ENCODE assay signal across 20 cellular contexts in the genomic region with DNA sequence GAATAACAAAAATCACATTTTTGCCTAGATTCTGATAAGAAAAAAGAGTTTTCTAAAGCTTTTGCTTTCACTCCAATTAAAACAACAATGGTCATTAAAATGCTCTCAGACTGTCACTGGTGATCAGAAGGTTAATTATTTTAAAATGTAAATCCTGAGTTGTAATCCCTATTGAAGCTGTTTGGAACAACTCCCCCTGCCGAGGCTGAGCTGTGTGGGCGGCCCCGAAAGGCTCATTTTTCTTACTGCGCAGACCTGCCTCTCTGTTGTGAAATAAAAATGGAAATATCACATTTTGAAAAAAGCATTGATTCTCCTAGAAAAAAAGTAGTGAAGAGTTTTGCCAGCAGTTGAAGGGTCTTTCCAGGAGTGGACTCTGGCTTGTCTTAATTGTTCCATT.
DNase-seq lines count a peak whose midpoint lies in the region; ATAC-seq and TF ChIP-seq lines count a peak whose summit lies in the region.
"Had no signal": no experiment of that assay in that cellular context is flagged by ENCODE, and none has a peak within 500 bp of the region (broad histone marks: within the 10 kb centered on the region; RNA-seq: fewer than 3 reads in every experiment).

No MANE protein-coding gene starts in this region.

- no peak for ATAC-seq in HG03025 (IDR thresholded peaks at IDR 0.05; ENCODE audit: low FRiP score, unreplicated experiment)
- ATAC-seq: CD8-positive, alpha-beta T cell had no signal

- BruUV-seq in Calu3 (replicated peaks; lab: Mats Ljungman, UMichigan) = no TSS peak

- H3K27me3 Mint-ChIP-seq in type B pancreatic cell (peaks cover 61% of the 10 kb centered on the region), Calu3 (ENCODE audit: unreplicated experiment) (no peaks in the 10 kb centered on the region)

- no peak overlapping the region for H3K27ac Mint-ChIP-seq in type B pancreatic cell
- no peak overlapping the region for H3K27ac Mint-ChIP-seq in Calu3 (ENCODE audit: unreplicated experiment)
- H3K27ac Mint-ChIP-seq: CD8-positive, alpha-beta T cell had no signal

- intact Hi-C loops in Calu3 (cut with micrococcal nuclease; ENCODE audit: unreplicated experiment) = no loop called here

- CTCF ChIA-PET in Calu3 (lab: Charles Lee) = no interaction called here

- peaks cover 61% of the 10 kb centered on the region for H3K4me1 Mint-ChIP-seq in type B pancreatic cell (ENCODE audit: unreplicated experiment)
- no peaks in the 10 kb centered on the region for H3K4me1 Mint-ChIP-seq in Calu3 (ENCODE audit: low read depth, unreplicated experiment)

- H3K36me3 Mint-ChIP-seq in type B pancreatic cell (no peaks in the 10 kb centered on the region), Calu3 (ENCODE audit: insufficient read depth, unreplicated experiment) (no peaks in the 10 kb centered on the region)
- H3K36me3 Mint-ChIP-seq: CD8-positive, alpha-beta T cell had no signal

- H3K4me3 Mint-ChIP-seq in type B pancreatic cell (peak overlapping the region; percentile 39), Calu3 (ENCODE audit: low read depth, unreplicated experiment) (no peak overlapping the region)
- H3K4me3 Mint-ChIP-seq: CD8-positive, alpha-beta T cell had no signal

- no peak for TF ChIP-seq CTCF in type B pancreatic cell (conservative IDR thresholded peaks at IDR 0.05)
- TF ChIP-seq CTCF in Calu3 (IDR thresholded peaks at IDR 0.05; ENCODE audit: unreplicated experiment) = no peak

- DNase-seq in NCI-H82 (lab: John Stamatoyannopoulos, UW) (peak; percentile 17), NCI-H82 treated with DMSO at 0.1 percent for 48 hours (lab: John Stamatoyannopoulos, UW; ENCODE audit: unreplicated experiment) (no peak), NCI-H69 (lab: John Stamatoyannopoulos, UW) (peak; percentile 15), left kidney (ENCODE audit: low read depth, low spot score) (peak; percentile 19), type B pancreatic cell (ENCODE audit: extremely low spot score, unreplicated experiment) (no peak), Calu3 (no peak)
- DNase-seq in stimulated activated naive CD4-positive, alpha-beta T cell (lab: John Stamatoyannopoulos, UW) = no peak
- DNase-seq: 8988T; AML-193; C1 segment of cervical spinal cord; CD8-positive, alpha-beta T cell; DMS53; GDM1; GOT3; Kasumi-1; MG63; NCI-H187; NCI-H446; NCI-H748 treated with DMSO at 0.1 percent for 48 hours had no signal

- H3K9me3 Mint-ChIP-seq in type B pancreatic cell (no peaks in the 10 kb centered on the region), Calu3 (ENCODE audit: low read depth, unreplicated experiment) (no peaks in the 10 kb centered on the region)
- H3K9me3 Mint-ChIP-seq: CD8-positive, alpha-beta T cell had no signal

Comparison
In these comparisons a context has a peak if more than half of its experiments do, and no peak if none do; other contexts are left out.
1. DNase-seq: peak in NCI-H82 (single experiment), NCI-H69 (single experiment) and left kidney (single experiment); none in NCI-H82 treated with DMSO at 0.1 percent for 48 hours (single experiment), type B pancreatic cell (single experiment), Calu3 (single experiment) and stimulated activated naive CD4-positive, alpha-beta T cell (0 of 6).